Comparison of ENCODE assay signal across 19 cellular contexts in genomic region chr4:80192937-80193336, GRCh38. TPM values are rescaled to one million over a fixed set of nuclear protein-coding genes. Genes with fewer than 3 reads are reported as not detected.
DNase-seq lines count a peak whose midpoint lies in the region; ATAC-seq and TF ChIP-seq lines count a peak whose summit lies in the region.
"Had no signal": no experiment of that assay in that cellular context is flagged by ENCODE, and none has a peak within 500 bp of the region (broad histone marks: within the 10 kb centered on the region; RNA-seq: fewer than 3 reads in every experiment).

No MANE protein-coding gene starts in this region.

- no peaks in the 10 kb centered on the region for H3K4me1 ChIP-seq in HAP-1
- H3K4me1 ChIP-seq: psoas muscle had no signal

- DNase-seq in AG10803 (ENCODE audit: low read depth), result peak; percentile 82
- DNase-seq in LoVo (ENCODE audit: low spot score), result peak; percentile 36
- DNase-seq in epithelial cell of esophagus (ENCODE audit: low read depth), result peak; percentile 74
- DNase-seq in myocyte (ENCODE audit: low read depth), result peak; percentile 63
- no peak for DNase-seq in NCI-H1092 (lab: John Stamatoyannopoulos, UW)
- DNase-seq in HAP-1 (ENCODE audit: low spot score in 2 of 2), result no peak
- no peak for DNase-seq in NCI-H345 treated with DMSO at 0.1 percent for 48 hours (lab: John Stamatoyannopoulos, UW; ENCODE audit: unreplicated experiment)
- DNase-seq: activated naive CD4-positive, alpha-beta T cell treated with anti-CD3 and anti-CD28 coated beads for 36 hours; DMS153; foreskin melanocyte; NCI-H1417; NCI-H345; psoas muscle; SIG-M5; stomach; T-helper 2 cell had no signal

- H3K9me3 ChIP-seq in HAP-1, result no peaks in the 10 kb centered on the region
- H3K9me3 ChIP-seq: psoas muscle, stomach had no signal

- H3K36me3 ChIP-seq in HAP-1 (replicated peaks), result no peaks in the 10 kb centered on the region

- H3K27me3 ChIP-seq in HAP-1 (ENCODE audit: low read depth), result no peaks in the 10 kb centered on the region

- in situ Hi-C loops in HAP-1 (cut with MboI; ENCODE audit: low sequenced_read_pairs), result loop anchor here (25.0 kb wide), 1 partner anchor 1256 kb away; the partner anchor contains the start of gene PAQR3

- TF ChIP-seq CTCF in AG10803 (conservative IDR thresholded peaks at IDR 0.05; ENCODE audit: low read length) (no peak), epithelial cell of esophagus (IDR thresholded peaks at IDR 0.05; ENCODE audit: insufficient read depth, low read depth, low read length, missing control alignments) (no peak)

- H3K4me3 ChIP-seq in AG10803 (ENCODE audit: low read length) (no peak overlapping the region), epithelial cell of esophagus (ENCODE audit: low read length) (no peak overlapping the region), HAP-1 (no peak overlapping the region)
- H3K4me3 ChIP-seq: BLaER1 treated with 17β-estradiol and CSF1 and Interleukin-3, amounts not matched to agents 10 nM and 100 nM; psoas muscle; stomach had no signal

- ATAC-seq in HG03354 (IDR thresholded peaks at IDR 0.05; ENCODE audit: poor library complexity, severe bottlenecking, unreplicated experiment), result no peak
- ATAC-seq: natural killer cell treated with Interleukin-12 subunit alpha and Interleukin-12 subunit beta and Interleukin-15 and Interleukin-18, amount 100 ng/mL, for 72 hours had no signal

RNA-seq across cellular contexts. Expression of gene PRDM8, which starts 4.4 kb away (rescaled TPM):
- total RNA-seq in myocyte, result 14.7 and 15.4 TPM in 2 replicates
- polyA plus RNA-seq in myocyte (2012), result 8.3 TPM

Comparison
In these comparisons a context has a peak if more than half of its experiments do, and no peak if none do; other contexts are left out.
1. DNase-seq: peak in AG10803 (single experiment), LoVo (single experiment), epithelial cell of esophagus (single experiment) and myocyte (single experiment); none in NCI-H1092 (single experiment), HAP-1 (0 of 2) and NCI-H345 treated with DMSO at 0.1 percent for 48 hours (single experiment).